9 cellular contexts compared by ENCODE assay signal in genomic region chr10:113093188-113094113, GRCh38.
A peak's percentile ranks its signal among the peaks of the same experiment; 100 is the strongest.
DNase-seq lines count a peak whose midpoint lies in the region; ATAC-seq and TF ChIP-seq lines count a peak whose summit lies in the region.
"Had no signal": no experiment of that assay in that cellular context is flagged by ENCODE, and none has a peak within 500 bp of the region (broad histone marks: within the 10 kb centered on the region; RNA-seq: fewer than 3 reads in every experiment).

No MANE protein-coding gene starts in this region.

- peaks cover 8% of the 10 kb centered on the region for H3K36me3 Mint-ChIP-seq in activated CD8-positive, alpha-beta T cell treated with anti-CD3 and anti-CD28 coated beads for 36 hours (ENCODE audit: low read depth)

- CTCF ChIA-PET in activated CD8-positive, alpha-beta T cell treated with anti-CD3 and anti-CD28 coated beads for 36 hours (lab: Charles Lee) = interaction anchor here (1.5 kb wide), 1 partner anchor 12 kb away, joined by 4 read pairs; no protein-coding TSS in a partner anchor

- no peak overlapping the region for H3K4me3 Mint-ChIP-seq in activated CD8-positive, alpha-beta T cell treated with anti-CD3 and anti-CD28 coated beads for 36 hours

- peak; percentile 61 for DNase-seq in Daoy (ENCODE audit: low read depth)
- no peak for DNase-seq in activated CD8-positive, alpha-beta T cell treated with anti-CD3 and anti-CD28 coated beads for 36 hours
- peak; percentile 39 for DNase-seq in mesenteric fat pad (ENCODE audit: low spot score)
- no peak for DNase-seq in NCI-H128 (lab: John Stamatoyannopoulos, UW; ENCODE audit: unreplicated experiment)
- DNase-seq in AG08395 (ENCODE audit: low spot score) = no peak
- DNase-seq in NCI-H2227 treated with DMSO at 0.1 percent for 48 hours (lab: John Stamatoyannopoulos, UW) = no peak
- no peak for DNase-seq in Right ventricle myocardium inferior (ENCODE audit: missing footprints)
- DNase-seq: activated gamma-delta T cell treated with Interleukin-2 at 50 U/mL for 16 hours had no signal

- POLR2A ChIA-PET in activated CD8-positive, alpha-beta T cell treated with anti-CD3 and anti-CD28 coated beads for 36 hours (lab: Charles Lee) = interaction anchor here (0.6 to 0.7 kb wide), 2 partner anchors 77 to 556 kb away, joined by 3 read pairs; no protein-coding TSS in a partner anchor

- no peaks in the 10 kb centered on the region for H3K27me3 Mint-ChIP-seq in activated CD8-positive, alpha-beta T cell treated with anti-CD3 and anti-CD28 coated beads for 36 hours

- H3K9me3 Mint-ChIP-seq in activated CD8-positive, alpha-beta T cell treated with anti-CD3 and anti-CD28 coated beads for 36 hours = peaks cover 6% of the 10 kb centered on the region

- H3K4me1 Mint-ChIP-seq in activated CD8-positive, alpha-beta T cell treated with anti-CD3 and anti-CD28 coated beads for 36 hours (ENCODE audit: low read depth) = peaks cover 33% of the 10 kb centered on the region

- intact Hi-C loops in activated CD8-positive, alpha-beta T cell treated with anti-CD3 and anti-CD28 coated beads for 36 hours (cut with micrococcal nuclease) = loop anchor here (2.0 kb wide), 1 partner anchor 113 kb away; no protein-coding TSS in a partner anchor
- intact Hi-C loops in Right ventricle myocardium inferior (cut with DNase I) = no loop called here

- ATAC-seq in HG02973 (IDR thresholded peaks at IDR 0.05; ENCODE audit: unreplicated experiment) (peak; percentile 75), Right ventricle myocardium inferior (no peak)
- ATAC-seq in activated CD8-positive, alpha-beta T cell treated with anti-CD3 and anti-CD28 coated beads for 36 hours = peak; percentile 43

- no peak for TF ChIP-seq CTCF in activated CD8-positive, alpha-beta T cell treated with anti-CD3 and anti-CD28 coated beads for 36 hours (IDR thresholded peaks at IDR 0.05)

- peak overlapping the region; percentile 8 for H3K27ac Mint-ChIP-seq in activated CD8-positive, alpha-beta T cell treated with anti-CD3 and anti-CD28 coated beads for 36 hours

Comparison
In these comparisons a context has a peak if more than half of its experiments do, and no peak if none do; other contexts are left out.
1. DNase-seq: peak in Daoy (single experiment) and mesenteric fat pad (single experiment); none in activated CD8-positive, alpha-beta T cell treated with anti-CD3 and anti-CD28 coated beads for 36 hours (single experiment), NCI-H128 (single experiment), AG08395 (single experiment), NCI-H2227 treated with DMSO at 0.1 percent for 48 hours (single experiment) and Right ventricle myocardium inferior (single experiment).